16 cellular contexts compared by ENCODE assay signal in genomic region chr13:106797081-106797640, GRCh38.
DNase-seq lines count a peak whose midpoint lies in the region; ATAC-seq and TF ChIP-seq lines count a peak whose summit lies in the region.
"Had no signal": no experiment of that assay in that cellular context is flagged by ENCODE, and none has a peak within 500 bp of the region (broad histone marks: within the 10 kb centered on the region; RNA-seq: fewer than 3 reads in every experiment).

No MANE protein-coding gene starts in this region.

- POLR2A ChIA-PET in WTC11 (lab: Charles Lee), result interaction anchor here (0.6 to 2.1 kb wide), 6 partner anchors 19 to 1837 kb away, joined by 3 to 6 read pairs (median 4); partner anchors contain the start of genes ARGLU1 and EFNB2

- H3K27me3 ChIP-seq in GM06990 (replicated peaks; ENCODE audit: control insufficient read depth, insufficient read depth, low read length), result no peaks in the 10 kb centered on the region
- H3K27me3 ChIP-seq in neuron (ENCODE audit: insufficient read depth, low read length), result no peaks in the 10 kb centered on the region
- no peaks in the 10 kb centered on the region for H3K27me3 ChIP-seq in HAP-1 (ENCODE audit: low read depth)
- H3K27me3 ChIP-seq: BLaER1 had no signal

- H3K36me3 ChIP-seq in GM06990 (ENCODE audit: control insufficient read depth, insufficient read depth, low read length) (no peaks in the 10 kb centered on the region), neuron (ENCODE audit: insufficient read depth, low read length) (no peaks in the 10 kb centered on the region), HAP-1 (replicated peaks) (no peaks in the 10 kb centered on the region)
- H3K36me3 ChIP-seq: BLaER1 had no signal

- H3K4me3 Mint-ChIP-seq in WTC11 (peak overlapping the region; percentile 64), glutamatergic neuron (ENCODE audit: unreplicated experiment) (peak overlapping the region; percentile 65), CD14-positive monocyte (no peak overlapping the region)
- no peak overlapping the region for H3K4me3 Mint-ChIP-seq in activated CD8-positive, alpha-beta memory T cell treated with anti-CD3 and anti-CD28 coated beads, Interleukin-2, amount 10 ng/mL, durations not matched to agents 7 days and 5 days

- intact Hi-C loops in CD14-positive monocyte (cut with micrococcal nuclease), result no loop called here

- H3K4me1 Mint-ChIP-seq in WTC11 (peaks cover 54% of the 10 kb centered on the region), glutamatergic neuron (ENCODE audit: low read depth, unreplicated experiment) (peaks cover 12% of the 10 kb centered on the region), CD14-positive monocyte (peaks cover 10% of the 10 kb centered on the region)
- no peaks in the 10 kb centered on the region for H3K4me1 Mint-ChIP-seq in activated CD8-positive, alpha-beta memory T cell treated with anti-CD3 and anti-CD28 coated beads, Interleukin-2, amount 10 ng/mL, durations not matched to agents 7 days and 5 days
- H3K4me1 Mint-ChIP-seq: IgD-negative memory B cell had no signal

- no peaks in the 10 kb centered on the region for H3K9me3 ChIP-seq in neuron (ENCODE audit: low read length)
- no peaks in the 10 kb centered on the region for H3K9me3 ChIP-seq in HAP-1

- TF ChIP-seq CTCF in GM06990 (IDR thresholded peaks at IDR 0.05; ENCODE audit: insufficient read depth, low read length, poor library complexity, severe bottlenecking), result no peak
- TF ChIP-seq CTCF in WTC11 (IDR thresholded peaks at IDR 0.05), result no peak
- TF ChIP-seq CTCF in glutamatergic neuron (IDR thresholded peaks at IDR 0.05; ENCODE audit: partially characterized antibody, unreplicated experiment), result no peak
- TF ChIP-seq CTCF in CD14-positive monocyte (IDR thresholded peaks at IDR 0.05), result no peak

- DNase-seq in GM06990 (ENCODE audit: extremely low read depth, insufficient read length) (peak; percentile 6), WTC11 (ENCODE audit: low spot score) (peak; percentile 54), glutamatergic neuron (no peak), CD14-positive monocyte (ENCODE audit: low spot score) (no peak), HAP-1 (ENCODE audit: low spot score in 2 of 2) (no peak)
- no peak for DNase-seq in activated CD8-positive, alpha-beta memory T cell treated with anti-CD3 and anti-CD28 coated beads, Interleukin-2, amount 10 ng/mL, durations not matched to agents 7 days and 5 days
- DNase-seq: CD8-positive, alpha-beta memory T cell; Karpas-422; NCI-H1436 treated with DMSO at 0.1 percent for 48 hours; NCI-H2171; NCI-H526 treated with DMSO at 0.1 percent for 48 hours had no signal

- H3K27ac Mint-ChIP-seq in WTC11 (peak overlapping the region; percentile 100), glutamatergic neuron (ENCODE audit: unreplicated experiment) (no peak overlapping the region), CD14-positive monocyte (no peak overlapping the region)
- H3K27ac Mint-ChIP-seq in activated CD8-positive, alpha-beta memory T cell treated with anti-CD3 and anti-CD28 coated beads, Interleukin-2, amount 10 ng/mL, durations not matched to agents 7 days and 5 days, result no peak overlapping the region
- H3K27ac Mint-ChIP-seq: CD8-positive, alpha-beta memory T cell; IgD-negative memory B cell had no signal

- 0 out of 2 replicates have a peak, but pooled peaks cover 3% of the 10 kb centered on the region for H3K9me3 Mint-ChIP-seq in WTC11
- H3K9me3 Mint-ChIP-seq in glutamatergic neuron (ENCODE audit: unreplicated experiment), result no peaks in the 10 kb centered on the region
- peaks cover 0 to 7% (median 1%) of the 10 kb centered on the region in 7 donors for H3K9me3 Mint-ChIP-seq in CD14-positive monocyte
- H3K9me3 Mint-ChIP-seq in activated CD8-positive, alpha-beta memory T cell treated with anti-CD3 and anti-CD28 coated beads, Interleukin-2, amount 10 ng/mL, durations not matched to agents 7 days and 5 days (ENCODE audit: low read depth), result no peaks in the 10 kb centered on the region

- no peak overlapping the region for H3K4me3 ChIP-seq in GM06990 (replicated peaks; ENCODE audit: low read depth, low read length)
- no peak overlapping the region for H3K4me3 ChIP-seq in neuron (ENCODE audit: low read length)
- H3K4me3 ChIP-seq in HAP-1, result no peak overlapping the region
- H3K4me3 ChIP-seq: BLaER1, SK-N-MC had no signal

- CTCF ChIA-PET in WTC11 (lab: Charles Lee), result interaction anchor here (0.7 to 1.3 kb wide), 6 partner anchors 18 to 406 kb away, joined by 3 to 4 read pairs (median 3); partner anchors contain the start of gene ARGLU1
- CTCF ChIA-PET in activated CD8-positive, alpha-beta memory T cell treated with anti-CD3 and anti-CD28 coated beads, Interleukin-2, amount 10 ng/mL, durations not matched to agents 7 days and 5 days (lab: Charles Lee), result no interaction called here

- peaks cover 55% of the 10 kb centered on the region for H3K27me3 Mint-ChIP-seq in WTC11 (ENCODE audit: low read depth)
- peaks cover 3% of the 10 kb centered on the region for H3K27me3 Mint-ChIP-seq in glutamatergic neuron (ENCODE audit: unreplicated experiment)
- peaks cover 0 to 4% (median 0%) of the 10 kb centered on the region in 3 donors for H3K27me3 Mint-ChIP-seq in CD14-positive monocyte (ENCODE audit: low read depth in 3 of 3)
- H3K27me3 Mint-ChIP-seq in activated CD8-positive, alpha-beta memory T cell treated with anti-CD3 and anti-CD28 coated beads, Interleukin-2, amount 10 ng/mL, durations not matched to agents 7 days and 5 days, result no peaks in the 10 kb centered on the region

- H2AFZ ChIP-seq in neuron (ENCODE audit: low read depth, low read length), result peak overlapping the region; percentile 48

- in situ Hi-C loops in HAP-1 (cut with MboI; ENCODE audit: low sequenced_read_pairs), result no loop called here

- H3K4me1 ChIP-seq in neuron (ENCODE audit: insufficient read depth, low read length) (peaks cover 14% of the 10 kb centered on the region), HAP-1 (no peaks in the 10 kb centered on the region)
- H3K4me1 ChIP-seq: BLaER1 had no signal

- ATAC-seq in WTC11, result no peak
- ATAC-seq in activated CD8-positive, alpha-beta memory T cell treated with anti-CD3 and anti-CD28 coated beads, Interleukin-2, amount 10 ng/mL, durations not matched to agents 7 days and 5 days, result no peak
- ATAC-seq: Right ventricle myocardium inferior had no signal

- H3K36me3 Mint-ChIP-seq in WTC11 (no peaks in the 10 kb centered on the region), glutamatergic neuron (ENCODE audit: unreplicated experiment) (no peaks in the 10 kb centered on the region), CD14-positive monocyte (no peaks in the 10 kb centered on the region)
- no peaks in the 10 kb centered on the region for H3K36me3 Mint-ChIP-seq in activated CD8-positive, alpha-beta memory T cell treated with anti-CD3 and anti-CD28 coated beads, Interleukin-2, amount 10 ng/mL, durations not matched to agents 7 days and 5 days
- H3K36me3 Mint-ChIP-seq: CD8-positive, alpha-beta memory T cell; IgD-negative memory B cell had no signal

TF ChIP-seq in WTC11, 78 proteins besides CTCF, POLR2A, EP300 and RAD21:
- TF ChIP-seq ZNF121 (CRISPR knock-in tag; IDR thresholded peaks at IDR 0.05) (peak; percentile 69; the same call in 1 of the 2 replicates), IRF1 (CRISPR knock-in tag; IDR thresholded peaks at IDR 0.05) (no peak), ZNF396 (CRISPR knock-in tag; IDR thresholded peaks at IDR 0.05; ENCODE audit: borderline replicate concordance) (peak; percentile 81; the same call in 1 of the 2 replicates), AR (CRISPR knock-in tag; IDR thresholded peaks at IDR 0.05) (peak; percentile 49; the same call in 1 of the 2 replicates)

Comparison
In these comparisons a context has a peak if more than half of its experiments do, and no peak if none do; other contexts are left out.
1. DNase-seq: peak in GM06990 (single experiment) and WTC11 (single experiment); none in glutamatergic neuron (single experiment), CD14-positive monocyte (single experiment), HAP-1 (0 of 2) and activated CD8-positive, alpha-beta memory T cell treated with anti-CD3 and anti-CD28 coated beads, Interleukin-2, amount 10 ng/mL, durations not matched to agents 7 days and 5 days (single experiment).
2. H3K4me3 Mint-ChIP-seq: peak in WTC11 (single experiment) and glutamatergic neuron (single experiment); none in CD14-positive monocyte (0 of 2) and activated CD8-positive, alpha-beta memory T cell treated with anti-CD3 and anti-CD28 coated beads, Interleukin-2, amount 10 ng/mL, durations not matched to agents 7 days and 5 days (single experiment).